24 cellular contexts compared by ENCODE assay signal in genomic region chrX:78074088-78074487, GRCh38. TPM values are rescaled to one million over a fixed set of nuclear protein-coding genes. Genes with fewer than 3 reads are reported as not detected.
A peak's percentile ranks its signal among the peaks of the same experiment; 100 is the strongest.
DNase-seq lines count a peak whose midpoint lies in the region; ATAC-seq and TF ChIP-seq lines count a peak whose summit lies in the region.
"Had no signal": no experiment of that assay in that cellular context is flagged by ENCODE, and none has a peak within 500 bp of the region (broad histone marks: within the 10 kb centered on the region; RNA-seq: fewer than 3 reads in every experiment).

No MANE protein-coding gene starts in this region.

- ATAC-seq in activated CD8-positive, alpha-beta T cell treated with anti-CD3 and anti-CD28 coated beads, Interleukin-2, amount 10 ng/mL, durations not matched to agents 7 days and 5 days, result peak; percentile 52
- ATAC-seq in activated CD8-positive, alpha-beta T cell treated with anti-CD3 and anti-CD28 coated beads for 36 hours, result no peak
- ATAC-seq in GM18858 (IDR thresholded peaks at IDR 0.05; ENCODE audit: unreplicated experiment), result peak; percentile 30
- ATAC-seq in HG02588 (IDR thresholded peaks at IDR 0.05; ENCODE audit: unreplicated experiment), result peak; percentile 57
- no peak for ATAC-seq in right cardiac atrium
- ATAC-seq: HCT116, PC-3 had no signal

- no peaks in the 10 kb centered on the region for H3K36me3 ChIP-seq in tibial nerve
- H3K36me3 ChIP-seq: SJCRH30 had no signal

- TF ChIP-seq POLR2A in tibial nerve (IDR thresholded peaks at IDR 0.05), result no peak

- H3K9me3 Mint-ChIP-seq in activated CD8-positive, alpha-beta T cell treated with anti-CD3 and anti-CD28 coated beads, Interleukin-2, amount 10 ng/mL, durations not matched to agents 7 days and 5 days (ENCODE audit: insufficient read depth), result peaks cover 7% of the 10 kb centered on the region
- H3K9me3 Mint-ChIP-seq in activated CD8-positive, alpha-beta T cell treated with anti-CD3 and anti-CD28 coated beads for 36 hours, result peaks cover 9% of the 10 kb centered on the region
- peaks cover 0 to 12% (median 2%) of the 10 kb centered on the region in 6 donors for H3K9me3 Mint-ChIP-seq in immature natural killer cell

- H3K4me1 ChIP-seq in right cardiac atrium (ENCODE audit: control insufficient read depth, insufficient read depth, low read length) (no peaks in the 10 kb centered on the region), tibial nerve (no peaks in the 10 kb centered on the region)
- H3K4me1 ChIP-seq: Caco-2, SJCRH30 had no signal

- no peak overlapping the region for H3K27ac Mint-ChIP-seq in activated CD8-positive, alpha-beta T cell treated with anti-CD3 and anti-CD28 coated beads, Interleukin-2, amount 10 ng/mL, durations not matched to agents 7 days and 5 days
- H3K27ac Mint-ChIP-seq in activated CD8-positive, alpha-beta T cell treated with anti-CD3 and anti-CD28 coated beads for 36 hours, result no peak overlapping the region
- H3K27ac Mint-ChIP-seq in immature natural killer cell, result peak overlapping the region in 5 of 6 donors; percentile 79 to 91 (median 86)

- H3K4me3 Mint-ChIP-seq in activated CD8-positive, alpha-beta T cell treated with anti-CD3 and anti-CD28 coated beads, Interleukin-2, amount 10 ng/mL, durations not matched to agents 7 days and 5 days, result no peak overlapping the region
- H3K4me3 Mint-ChIP-seq in activated CD8-positive, alpha-beta T cell treated with anti-CD3 and anti-CD28 coated beads for 36 hours, result no peak overlapping the region
- no peak overlapping the region for H3K4me3 Mint-ChIP-seq in immature natural killer cell
- H3K4me3 Mint-ChIP-seq: CD14-positive monocyte had no signal

- H3K36me3 Mint-ChIP-seq in activated CD8-positive, alpha-beta T cell treated with anti-CD3 and anti-CD28 coated beads, Interleukin-2, amount 10 ng/mL, durations not matched to agents 7 days and 5 days (ENCODE audit: low read depth), result peaks cover 14% of the 10 kb centered on the region
- peaks cover 5% of the 10 kb centered on the region for H3K36me3 Mint-ChIP-seq in activated CD8-positive, alpha-beta T cell treated with anti-CD3 and anti-CD28 coated beads for 36 hours (ENCODE audit: low read depth)
- peaks cover 0 to 4% (median 0%) of the 10 kb centered on the region in 3 donors for H3K36me3 Mint-ChIP-seq in immature natural killer cell
- H3K36me3 Mint-ChIP-seq: CD14-positive monocyte had no signal

- H3K4me1 Mint-ChIP-seq in activated CD8-positive, alpha-beta T cell treated with anti-CD3 and anti-CD28 coated beads, Interleukin-2, amount 10 ng/mL, durations not matched to agents 7 days and 5 days (ENCODE audit: low read depth), result peaks cover 16% of the 10 kb centered on the region
- H3K4me1 Mint-ChIP-seq in activated CD8-positive, alpha-beta T cell treated with anti-CD3 and anti-CD28 coated beads for 36 hours (ENCODE audit: low read depth), result peaks cover 18% of the 10 kb centered on the region
- H3K4me1 Mint-ChIP-seq in immature natural killer cell, result peaks cover 14 to 18% of the 10 kb centered on the region in 2 donors
- H3K4me1 Mint-ChIP-seq: CD14-positive monocyte had no signal

- no peak overlapping the region for H3K4me3 ChIP-seq in right cardiac atrium (ENCODE audit: low read length)
- H3K4me3 ChIP-seq in tibial nerve, result no peak overlapping the region
- H3K4me3 ChIP-seq: SJCRH30 had no signal

- TF ChIP-seq EP300 in tibial nerve (IDR thresholded peaks at IDR 0.05), result no peak

- H3K27ac ChIP-seq in right cardiac atrium (ENCODE audit: low read length) (no peak overlapping the region), tibial nerve (no peak overlapping the region)
- H3K27ac ChIP-seq: HL-60, RWPE1, SJCRH30 had no signal

- no peaks in the 10 kb centered on the region for H3K9me3 ChIP-seq in right cardiac atrium (ENCODE audit: control insufficient read depth, low read length)
- peaks cover 0 to 9% (median 4%) of the 10 kb centered on the region in 4 donors for H3K9me3 ChIP-seq in tibial nerve
- H3K9me3 ChIP-seq: Caco-2, SJCRH30 had no signal

- TF ChIP-seq CTCF in activated CD8-positive, alpha-beta T cell treated with anti-CD3 and anti-CD28 coated beads for 36 hours (IDR thresholded peaks at IDR 0.05), result no peak
- no peak for TF ChIP-seq CTCF in tibial nerve (IDR thresholded peaks at IDR 0.05)

- CTCF ChIA-PET in activated CD8-positive, alpha-beta T cell treated with anti-CD3 and anti-CD28 coated beads, Interleukin-2, amount 10 ng/mL, durations not matched to agents 7 days and 5 days (lab: Charles Lee), result interaction anchor here (1.0 to 1.8 kb wide), 4 partner anchors 9 to 49 kb away, joined by 3 to 5 read pairs (median 4); no protein-coding TSS in a partner anchor
- CTCF ChIA-PET in activated CD8-positive, alpha-beta T cell treated with anti-CD3 and anti-CD28 coated beads for 36 hours (lab: Charles Lee), result interaction anchor here (1.2 kb wide), 1 partner anchor 27 kb away, joined by 3 read pairs; no protein-coding TSS in a partner anchor

- intact Hi-C loops in activated CD8-positive, alpha-beta T cell treated with anti-CD3 and anti-CD28 coated beads for 36 hours (cut with micrococcal nuclease), result no loop called here
- intact Hi-C loops in right cardiac atrium (cut with DNase I), result no loop called here

- POLR2A ChIA-PET in activated CD8-positive, alpha-beta T cell treated with anti-CD3 and anti-CD28 coated beads, Interleukin-2, amount 10 ng/mL, durations not matched to agents 7 days and 5 days (lab: Charles Lee), result interaction anchor here (1.5 kb wide), 1 partner anchor 164 kb away, joined by 4 read pairs; the partner anchor contains the start of gene ATP7A
- POLR2A ChIA-PET in activated CD8-positive, alpha-beta T cell treated with anti-CD3 and anti-CD28 coated beads for 36 hours (lab: Charles Lee), result interaction anchor here (1.1 kb wide), 1 partner anchor 29 kb away, joined by 4 read pairs; no protein-coding TSS in a partner anchor

- H3K27me3 Mint-ChIP-seq in activated CD8-positive, alpha-beta T cell treated with anti-CD3 and anti-CD28 coated beads, Interleukin-2, amount 10 ng/mL, durations not matched to agents 7 days and 5 days (ENCODE audit: low read depth), result no peaks in the 10 kb centered on the region
- H3K27me3 Mint-ChIP-seq in activated CD8-positive, alpha-beta T cell treated with anti-CD3 and anti-CD28 coated beads for 36 hours, result no peaks in the 10 kb centered on the region
- H3K27me3 Mint-ChIP-seq in immature natural killer cell (ENCODE audit: low read depth in 3 of 3), result peaks cover 5 to 9% (median 6%) of the 10 kb centered on the region in 3 donors

- DNase-seq in activated CD8-positive, alpha-beta T cell treated with anti-CD3 and anti-CD28 coated beads, Interleukin-2, amount 10 ng/mL, durations not matched to agents 7 days and 5 days, result no peak
- DNase-seq in activated CD8-positive, alpha-beta T cell treated with anti-CD3 and anti-CD28 coated beads for 36 hours, result no peak
- DNase-seq in immature natural killer cell (no peak), NCI-H446 (lab: John Stamatoyannopoulos, UW) (no peak), right cardiac atrium (no peak), tibial nerve (ENCODE audit: low spot score in 2 of 2) (no peak)
- DNase-seq: 8988T, Caco-2, DMS153, GF-D8, GOT3, IMR-90, NCI-H1436, NCI-H1930, NCI-H226, NCI-H524 treated with DMSO at 0.1 percent for 48 hours, PC-3, SJCRH30 had no signal

- H3K27me3 ChIP-seq in right cardiac atrium (ENCODE audit: control insufficient read depth, insufficient read depth) (no peaks in the 10 kb centered on the region), tibial nerve (no peaks in the 10 kb centered on the region)
- H3K27me3 ChIP-seq: SJCRH30 had no signal

RNA-seq across cellular contexts. Expression of gene PGK1, which starts 30.0 kb away (rescaled TPM):
- total RNA-seq in activated CD8-positive, alpha-beta T cell treated with anti-CD3 and anti-CD28 coated beads, Interleukin-2, amount 10 ng/mL, durations not matched to agents 7 days and 5 days, result 1,000 to 10,000 TPM; 1,137 to 1,152 TPM
- total RNA-seq in activated CD8-positive, alpha-beta T cell treated with anti-CD3 and anti-CD28 coated beads for 36 hours, result 1,000 to 10,000 TPM; 1,745 to 1,759 TPM
- polyA plus RNA-seq in immature natural killer cell, result 100 to 1,000 TPM; 383 to 645 (median 581) TPM
- total RNA-seq in right cardiac atrium, result 100 to 1,000 TPM; 421 to 475 (median 440) TPM
- polyA plus RNA-seq in right cardiac atrium, result 234 TPM
- 100 to 1,000 TPM; 103 to 183 (median 152) TPM for total RNA-seq in tibial nerve

Comparison
In these comparisons a context has a peak if more than half of its experiments do, and no peak if none do; other contexts are left out.
1. ATAC-seq: peak in activated CD8-positive, alpha-beta T cell treated with anti-CD3 and anti-CD28 coated beads, Interleukin-2, amount 10 ng/mL, durations not matched to agents 7 days and 5 days (single experiment), GM18858 (single experiment) and HG02588 (single experiment); none in activated CD8-positive, alpha-beta T cell treated with anti-CD3 and anti-CD28 coated beads for 36 hours (single experiment) and right cardiac atrium (0 of 2).
2. H3K27ac Mint-ChIP-seq: peak in immature natural killer cell (5 of 6); none in activated CD8-positive, alpha-beta T cell treated with anti-CD3 and anti-CD28 coated beads, Interleukin-2, amount 10 ng/mL, durations not matched to agents 7 days and 5 days (single experiment) and activated CD8-positive, alpha-beta T cell treated with anti-CD3 and anti-CD28 coated beads for 36 hours (single experiment).